Comparison of ENCODE assay signal across 8 cellular contexts in genomic region chr6:158869010-158869603, GRCh38. TPM values are rescaled to one million over a fixed set of nuclear protein-coding genes. Genes with fewer than 3 reads are reported as not detected.
DNase-seq lines count a peak whose midpoint lies in the region; ATAC-seq lines count a peak whose summit lies in the region.

No MANE protein-coding gene starts in this region.

- H3K4me3 ChIP-seq in H7 (ENCODE audit: insufficient read depth, low read depth, low read length) (peak overlapping the region; percentile 51), adipocyte (ENCODE audit: low read length) (peak overlapping the region; percentile 73)

- H3K9ac ChIP-seq in ES-I3 (ENCODE audit: low read depth, low read length) (peak overlapping the region; percentile 71), adipocyte (ENCODE audit: low read length) (no peak overlapping the region)

- H3K4me3 Mint-ChIP-seq in stimulated activated naive CD8-positive, alpha-beta T cell treated with anti-CD3 and anti-CD28 coated beads, Interleukin-15, amount 100 ng/mL, for 72 hours: peak overlapping the region; percentile 89 to 90

- H3K27me3 ChIP-seq in H7 (ENCODE audit: control insufficient read depth, insufficient read depth, low read length) (no peaks in the 10 kb centered on the region), adipocyte (replicated peaks; ENCODE audit: control insufficient read depth, insufficient read depth, low read length) (no peaks in the 10 kb centered on the region)

- H3K9me3 ChIP-seq in ES-I3 (ENCODE audit: control insufficient read depth, insufficient read depth, low read length): no peaks in the 10 kb centered on the region
- no peaks in the 10 kb centered on the region for H3K9me3 ChIP-seq in adipocyte (ENCODE audit: control insufficient read depth, low read length)

- peak; percentile 63 for ATAC-seq in stimulated activated naive CD8-positive, alpha-beta T cell treated with anti-CD3 and anti-CD28 coated beads, Interleukin-15, amount 100 ng/mL, for 72 hours
- no peak for ATAC-seq in HG03095 (IDR thresholded peaks at IDR 0.05; ENCODE audit: unreplicated experiment)

- H3K36me3 ChIP-seq in ES-I3 (ENCODE audit: insufficient read depth, low read length) (no peaks in the 10 kb centered on the region), H7 (replicated peaks; ENCODE audit: control insufficient read depth, insufficient read depth, low read length) (no peaks in the 10 kb centered on the region), adipocyte (ENCODE audit: control insufficient read depth, insufficient read depth, low read length, severe bottlenecking) (no peaks in the 10 kb centered on the region)

- no peaks in the 10 kb centered on the region for H3K27me3 Mint-ChIP-seq in stimulated activated naive CD8-positive, alpha-beta T cell treated with anti-CD3 and anti-CD28 coated beads, Interleukin-15, amount 100 ng/mL, for 72 hours

- H3K4me1 ChIP-seq in ES-I3 (ENCODE audit: insufficient read depth, low read length): peaks cover 21% of the 10 kb centered on the region
- no peaks in the 10 kb centered on the region for H3K4me1 ChIP-seq in adipocyte (ENCODE audit: control insufficient read depth, insufficient read depth, low read length)

- peak overlapping the region; percentile 99 to 100 for H3K27ac Mint-ChIP-seq in stimulated activated naive CD8-positive, alpha-beta T cell treated with anti-CD3 and anti-CD28 coated beads, Interleukin-15, amount 100 ng/mL, for 72 hours

- H3K4me1 Mint-ChIP-seq in stimulated activated naive CD8-positive, alpha-beta T cell treated with anti-CD3 and anti-CD28 coated beads, Interleukin-15, amount 100 ng/mL, for 72 hours: peaks cover 34% of the 10 kb centered on the region

- DNase-seq in H7 (no peak), NCI-H187 treated with DMSO at 0.1 percent for 48 hours (lab: John Stamatoyannopoulos, UW) (peak; percentile 54), adipocyte (ENCODE audit: low read depth) (no peak), inferior parietal cortex (ENCODE audit: extremely low spot score) (peak; percentile 22), amniotic stem cell (lab: John Stamatoyannopoulos, UW) (no peak)
- no peak for DNase-seq in stimulated activated naive CD8-positive, alpha-beta T cell treated with anti-CD3 and anti-CD28 coated beads, Interleukin-15, amount 100 ng/mL, for 72 hours

- H3K9me3 Mint-ChIP-seq in stimulated activated naive CD8-positive, alpha-beta T cell treated with anti-CD3 and anti-CD28 coated beads, Interleukin-15, amount 100 ng/mL, for 72 hours: no peaks in the 10 kb centered on the region

RNA-seq across cellular contexts. Expression of gene EZR, which starts 49.9 kb away (rescaled TPM):
- total RNA-seq in H7 (2014; rRNA removed; shearing (Covaris generic)): 203 and 216 TPM in 2 replicates

Comparison
In these comparisons a context has a peak if more than half of its experiments do, and no peak if none do; other contexts are left out.
1. DNase-seq: peak in NCI-H187 treated with DMSO at 0.1 percent for 48 hours (single experiment) and inferior parietal cortex (single experiment); none in H7 (single experiment), adipocyte (single experiment), stimulated activated naive CD8-positive, alpha-beta T cell treated with anti-CD3 and anti-CD28 coated beads, Interleukin-15, amount 100 ng/mL, for 72 hours (0 of 2) and amniotic stem cell (single experiment).